In genomic region chr15:68078365-68078764, GRCh38 we compare ENCODE assay signal across 25 cellular contexts. TPM values are rescaled to one million over a fixed set of nuclear protein-coding genes. Genes with fewer than 3 reads are reported as not detected.
A peak's percentile ranks its signal among the peaks of the same experiment; 100 is the strongest.
DNase-seq lines count a peak whose midpoint lies in the region; ATAC-seq and TF ChIP-seq lines count a peak whose summit lies in the region.
"Had no signal": no experiment of that assay in that cellular context is flagged by ENCODE, and none has a peak within 500 bp of the region (broad histone marks: within the 10 kb centered on the region; RNA-seq: fewer than 3 reads in every experiment).

No MANE protein-coding gene starts in this region.

- CTCF ChIA-PET in GM10248 (lab: Yijun Ruan, JAX): no interaction called here

- no peak overlapping the region for H3K4me3 Mint-ChIP-seq in activated naive CD4-positive, alpha-beta T cell treated with anti-CD3 and anti-CD28 coated beads, Interleukin-2, amount 50 U/mL, for 24 hours
- H3K4me3 Mint-ChIP-seq in activated naive CD8-positive, alpha-beta T cell: peak overlapping the region; percentile 14
- no peak overlapping the region for H3K4me3 Mint-ChIP-seq in stimulated activated naive CD8-positive, alpha-beta T cell treated with anti-CD3 and anti-CD28 coated beads, Interleukin-15, Interleukin-2, amounts not matched to agents 100 ng/mL and 50 ng/mL, for 24 hours
- H3K4me3 Mint-ChIP-seq: B cell; CD8-positive, alpha-beta T cell; neural crest cell had no signal

- TF ChIP-seq CTCF in right lobe of liver (IDR thresholded peaks at IDR 0.05): no peak
- no peak for TF ChIP-seq CTCF in GM10248 (IDR thresholded peaks at IDR 0.05; ENCODE audit: control extremely low read depth, extremely low read depth, low read depth, missing control alignments)

- H3K27ac Mint-ChIP-seq in activated naive CD4-positive, alpha-beta T cell treated with anti-CD3 and anti-CD28 coated beads, Interleukin-2, amount 50 U/mL, for 24 hours: peak overlapping the region; percentile 3
- peak overlapping the region; percentile 56 for H3K27ac Mint-ChIP-seq in activated naive CD8-positive, alpha-beta T cell
- peak overlapping the region; percentile 32 for H3K27ac Mint-ChIP-seq in stimulated activated naive CD8-positive, alpha-beta T cell treated with anti-CD3 and anti-CD28 coated beads, Interleukin-15, Interleukin-2, amounts not matched to agents 100 ng/mL and 50 ng/mL, for 24 hours
- H3K27ac Mint-ChIP-seq: B cell; CD8-positive, alpha-beta T cell had no signal

- peaks cover 78% of the 10 kb centered on the region for H3K4me1 Mint-ChIP-seq in activated naive CD4-positive, alpha-beta T cell treated with anti-CD3 and anti-CD28 coated beads, Interleukin-2, amount 50 U/mL, for 24 hours
- H3K4me1 Mint-ChIP-seq in activated naive CD8-positive, alpha-beta T cell (ENCODE audit: low read depth): peaks cover 85% of the 10 kb centered on the region
- peaks cover 87% of the 10 kb centered on the region for H3K4me1 Mint-ChIP-seq in stimulated activated naive CD8-positive, alpha-beta T cell treated with anti-CD3 and anti-CD28 coated beads, Interleukin-15, Interleukin-2, amounts not matched to agents 100 ng/mL and 50 ng/mL, for 24 hours (ENCODE audit: low read depth)

- ATAC-seq in left lobe of liver: peak; percentile 19
- ATAC-seq in right lobe of liver: no peak
- ATAC-seq: body of pancreas; CD8-positive, alpha-beta T cell had no signal

- no peaks in the 10 kb centered on the region for H3K27me3 Mint-ChIP-seq in activated naive CD4-positive, alpha-beta T cell treated with anti-CD3 and anti-CD28 coated beads, Interleukin-2, amount 50 U/mL, for 24 hours
- no peaks in the 10 kb centered on the region for H3K27me3 Mint-ChIP-seq in activated naive CD8-positive, alpha-beta T cell
- H3K27me3 Mint-ChIP-seq in stimulated activated naive CD8-positive, alpha-beta T cell treated with anti-CD3 and anti-CD28 coated beads, Interleukin-15, Interleukin-2, amounts not matched to agents 100 ng/mL and 50 ng/mL, for 24 hours: no peaks in the 10 kb centered on the region
- H3K27me3 Mint-ChIP-seq: B cell had no signal

- H3K9me3 ChIP-seq in right lobe of liver: no peaks in the 10 kb centered on the region
- H3K9me3 ChIP-seq: body of pancreas, thyroid gland, vagina had no signal

- intact Hi-C loops in right lobe of liver (cut with DNase I): no loop called here

- POLR2A ChIA-PET in GM10248 (lab: Yijun Ruan, JAX): no interaction called here

- no peaks in the 10 kb centered on the region for H3K36me3 ChIP-seq in right lobe of liver
- H3K36me3 ChIP-seq: thyroid gland, vagina had no signal

- H3K27me3 ChIP-seq in right lobe of liver: no peaks in the 10 kb centered on the region
- H3K27me3 ChIP-seq: body of pancreas, thyroid gland, vagina had no signal

- 63% methylated on average over 3 of the region's 3 CpGs for WGBS in right lobe of liver (ENCODE audit: insufficient coverage, low coverage, low lambda C conversion rate, missing lambda C conversion rate)

- H3K27ac ChIP-seq in right lobe of liver: no peak overlapping the region
- H3K27ac ChIP-seq: body of pancreas, parathyroid adenoma, PC-9, thyroid gland, vagina had no signal

- no peak for DNase-seq in activated naive CD4-positive, alpha-beta T cell treated with Interleukin-2 at 50 U/mL for 16 hours
- DNase-seq in left lobe of liver (ENCODE audit: low spot score) (no peak), DMS114 treated with DMSO at 0.1 percent for 48 hours (lab: John Stamatoyannopoulos, UW; ENCODE audit: unreplicated experiment) (no peak), right lobe of liver (no peak), GM10248 (ENCODE audit: extremely low spot score) (no peak)
- DNase-seq: activated CD4-positive, alpha-beta T cell treated with anti-CD3 and anti-CD28 coated beads for 4 hours; body of pancreas; CD8-positive, alpha-beta T cell; HCEC 1CT; Kasumi-1; NCI-H1417 treated with DMSO at 0.1 percent for 48 hours; NCI-H2081; NCI-H526; PC-9; Right ventricle myocardium superior; stimulated activated CD4-positive, alpha-beta T cell treated with anti-CD3 and anti-CD28 coated beads, Interleukin-1b, Interleukin-23, amount 100 ng/mL, for 48 hours; thyroid gland had no signal

- no peak overlapping the region for H3K4me3 ChIP-seq in right lobe of liver
- H3K4me3 ChIP-seq: body of pancreas, lung, PC-9, thyroid gland, vagina had no signal

- no peak for TF ChIP-seq POLR2A in right lobe of liver (IDR thresholded peaks at IDR 0.05)

- peaks cover 0 to 35% (median 4%) of the 10 kb centered on the region in 4 donors for H3K4me1 ChIP-seq in right lobe of liver
- H3K4me1 ChIP-seq: parathyroid adenoma had no signal

- peaks cover 2% of the 10 kb centered on the region for H3K36me3 Mint-ChIP-seq in activated naive CD4-positive, alpha-beta T cell treated with anti-CD3 and anti-CD28 coated beads, Interleukin-2, amount 50 U/mL, for 24 hours
- no peaks in the 10 kb centered on the region for H3K36me3 Mint-ChIP-seq in activated naive CD8-positive, alpha-beta T cell
- peaks cover 8% of the 10 kb centered on the region for H3K36me3 Mint-ChIP-seq in stimulated activated naive CD8-positive, alpha-beta T cell treated with anti-CD3 and anti-CD28 coated beads, Interleukin-15, Interleukin-2, amounts not matched to agents 100 ng/mL and 50 ng/mL, for 24 hours (ENCODE audit: low read depth)

- no peaks in the 10 kb centered on the region for H3K9me3 Mint-ChIP-seq in activated naive CD4-positive, alpha-beta T cell treated with anti-CD3 and anti-CD28 coated beads, Interleukin-2, amount 50 U/mL, for 24 hours
- no peaks in the 10 kb centered on the region for H3K9me3 Mint-ChIP-seq in activated naive CD8-positive, alpha-beta T cell (ENCODE audit: low read depth)
- H3K9me3 Mint-ChIP-seq in stimulated activated naive CD8-positive, alpha-beta T cell treated with anti-CD3 and anti-CD28 coated beads, Interleukin-15, Interleukin-2, amounts not matched to agents 100 ng/mL and 50 ng/mL, for 24 hours: no peaks in the 10 kb centered on the region
- H3K9me3 Mint-ChIP-seq: CD8-positive, alpha-beta T cell; neural crest cell had no signal

RNA-seq across cellular contexts. Expression of gene PIAS1, which starts 24.2 kb away (rescaled TPM):
- 13.2 TPM for total RNA-seq in left lobe of liver
- total RNA-seq in right lobe of liver: 10 to 100 TPM in 5 of 6 experiments, 1 to 10 TPM in 1; 8.1 to 17.3 (median 13.1) TPM

Comparison
In these comparisons a context has a peak if more than half of its experiments do, and no peak if none do; other contexts are left out.
1. H3K27ac Mint-ChIP-seq: peak in every context shown above with its lines; median percentile 56 in activated naive CD8-positive, alpha-beta T cell; 32 in stimulated activated naive CD8-positive, alpha-beta T cell treated with anti-CD3 and anti-CD28 coated beads, Interleukin-15, Interleukin-2, amounts not matched to agents 100 ng/mL and 50 ng/mL, for 24 hours; 3 in activated naive CD4-positive, alpha-beta T cell treated with anti-CD3 and anti-CD28 coated beads, Interleukin-2, amount 50 U/mL, for 24 hours.